In the genomic region with DNA sequence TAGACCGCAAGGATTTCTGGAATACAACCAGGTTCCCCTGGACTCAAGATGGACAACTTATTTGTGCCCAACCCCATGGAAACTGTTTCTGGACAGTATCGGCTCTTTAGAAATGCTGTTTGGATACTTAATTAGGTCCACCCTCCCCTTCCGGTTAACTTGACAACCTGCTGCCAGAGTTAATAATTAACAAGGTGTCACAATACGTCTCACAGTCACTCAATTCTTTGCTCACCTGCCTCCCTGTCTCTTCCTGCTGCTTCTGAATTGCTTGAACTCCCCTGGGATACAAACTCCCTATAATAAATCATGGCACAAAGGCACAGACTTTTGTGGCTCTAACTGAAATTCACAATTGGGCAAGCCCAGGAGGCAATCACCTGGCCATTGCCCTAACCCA, we compare ENCODE assay signal across 21 cellular contexts.
A peak's percentile ranks its signal among the peaks of the same experiment; 100 is the strongest.
DNase-seq lines count a peak whose midpoint lies in the region; ATAC-seq and TF ChIP-seq lines count a peak whose summit lies in the region.
"Had no signal": no experiment of that assay in that cellular context is flagged by ENCODE, and none has a peak within 500 bp of the region (broad histone marks: within the 10 kb centered on the region; RNA-seq: fewer than 3 reads in every experiment).

No MANE protein-coding gene starts in this region.

- no peak overlapping the region for H3K4me3 ChIP-seq in mucosa of descending colon
- H3K4me3 ChIP-seq: dorsolateral prefrontal cortex, heart left ventricle, K562, MG63, uterus had no signal

- no peak for TF ChIP-seq CTCF in mucosa of descending colon (IDR thresholded peaks at IDR 0.05)

- intact Hi-C loops in mucosa of descending colon (cut with DNase I, micrococcal nuclease) = no loop called here

- no peaks in the 10 kb centered on the region for H3K9me3 ChIP-seq in mucosa of descending colon
- H3K9me3 ChIP-seq: MG63, uterus had no signal

- in situ Hi-C loops in ACHN (cut with HindIII; ENCODE audit: low pct_ligation_motif_present, low pct_unique_long_range_greater_than_20kb, low sequenced_read_pairs) = no loop called here

- H3K4me1 ChIP-seq in mucosa of descending colon (ENCODE audit: low read depth) = peaks cover 17% of the 10 kb centered on the region
- H3K4me1 ChIP-seq: heart left ventricle, uterus had no signal

- H3K36me3 ChIP-seq in mucosa of descending colon (ENCODE audit: low read depth) = no peaks in the 10 kb centered on the region
- H3K36me3 ChIP-seq: heart left ventricle, MG63, uterus had no signal

- ATAC-seq in mucosa of descending colon (peak; percentile 93), GM18519 (IDR thresholded peaks at IDR 0.05; ENCODE audit: low FRiP score, unreplicated experiment) (no peak), HG03039 (IDR thresholded peaks at IDR 0.05; ENCODE audit: unreplicated experiment) (no peak)
- ATAC-seq: heart left ventricle, K562, left lobe of liver, Panc1 had no signal

- DNase-seq in DMS53 (lab: John Stamatoyannopoulos, UW) (peak; percentile 90), NCI-H1436 treated with DMSO at 0.1 percent for 48 hours (lab: John Stamatoyannopoulos, UW) (peak; percentile 24), NCI-H748 (lab: John Stamatoyannopoulos, UW; ENCODE audit: unreplicated experiment) (peak; percentile 99), mucosa of descending colon (peak in 2 of 3 donors; percentile 22 to 25), mucosa of gallbladder (ENCODE audit: low spot score) (no peak), ACHN (no peak)
- DNase-seq: activated CD4-positive, alpha-beta T cell treated with anti-CD3 and anti-CD28 coated beads for 48 hours; aorta; central memory CD4-positive, alpha-beta T cell; dorsolateral prefrontal cortex; H7; heart left ventricle; MG63; SIG-M5; substantia nigra; uterus had no signal

Comparison
In these comparisons a context has a peak if more than half of its experiments do, and no peak if none do; other contexts are left out.
1. DNase-seq: peak in DMS53 (single experiment), NCI-H1436 treated with DMSO at 0.1 percent for 48 hours (single experiment), NCI-H748 (single experiment) and mucosa of descending colon (2 of 3); none in mucosa of gallbladder (single experiment) and ACHN (single experiment).